21 cellular contexts compared by ENCODE assay signal in genomic region chr1:24207709-24208108, GRCh38. TPM values are rescaled to one million over a fixed set of nuclear protein-coding genes. Genes with fewer than 3 reads are reported as not detected.
A peak's percentile ranks its signal among the peaks of the same experiment; 100 is the strongest.
DNase-seq lines count a peak whose midpoint lies in the region; ATAC-seq and TF ChIP-seq lines count a peak whose summit lies in the region.
"Had no signal": no experiment of that assay in that cellular context is flagged by ENCODE, and none has a peak within 500 bp of the region (broad histone marks: within the 10 kb centered on the region; RNA-seq: fewer than 3 reads in every experiment).

No MANE protein-coding gene starts in this region.

- H3K9ac ChIP-seq in PC-3 (ENCODE audit: low read length), result no peak overlapping the region
- H3K9ac ChIP-seq: BLaER1 treated with 17β-estradiol and CSF1 and Interleukin-3, amounts not matched to agents 10 nM and 100 nM had no signal

- no peaks in the 10 kb centered on the region for H4K20me1 ChIP-seq in PC-3 (ENCODE audit: low read length)
- H4K20me1 ChIP-seq: BLaER1 treated with 17β-estradiol and CSF1 and Interleukin-3, amounts not matched to agents 10 nM and 100 nM had no signal

- no TSS peak for BruUV-seq in PC-3 (replicated peaks; lab: Mats Ljungman, UMichigan)

- H3K27me3 Mint-ChIP-seq in type B pancreatic cell (no peaks in the 10 kb centered on the region), HFFc6 (ENCODE audit: insufficient read depth) (peaks cover 7% of the 10 kb centered on the region)
- H3K27me3 Mint-ChIP-seq: B cell; CD4-positive, alpha-beta T cell had no signal

- no peaks in the 10 kb centered on the region for H3F3A ChIP-seq in PC-3 (ENCODE audit: low read length, unreplicated experiment)

- no peaks in the 10 kb centered on the region for H3K9me3 ChIP-seq in PC-3 (ENCODE audit: low read length)
- H3K9me3 ChIP-seq: A549, Caco-2 had no signal

- no peak overlapping the region for H2AFZ ChIP-seq in PC-3 (ENCODE audit: low read length)

- H3K4me2 ChIP-seq in PC-3 (ENCODE audit: low read length), result no peak overlapping the region
- H3K4me2 ChIP-seq: A549; BLaER1 treated with 17β-estradiol and CSF1 and Interleukin-3, amounts not matched to agents 10 nM and 100 nM had no signal

- no peak overlapping the region for H3K27ac ChIP-seq in PC-3 (ENCODE audit: low read length)
- H3K27ac ChIP-seq: 22Rv1; A549; BLaER1 treated with 17β-estradiol and CSF1 and Interleukin-3, amounts not matched to agents 10 nM and 100 nM had no signal

- H3K36me3 Mint-ChIP-seq in type B pancreatic cell (no peaks in the 10 kb centered on the region), HFFc6 (ENCODE audit: low read depth) (no peaks in the 10 kb centered on the region)
- H3K36me3 Mint-ChIP-seq: CD8-positive, alpha-beta T cell had no signal

- POLR2A ChIA-PET in PC-3 (lab: Charles Lee; ENCODE audit: unreplicated experiment), result no interaction called here

- no peaks in the 10 kb centered on the region for H3K9me2 ChIP-seq in PC-3 (replicated peaks; ENCODE audit: low read length)

- H3K4me1 Mint-ChIP-seq in type B pancreatic cell (ENCODE audit: unreplicated experiment) (peaks cover 8% of the 10 kb centered on the region), HFFc6 (ENCODE audit: low read depth) (no peaks in the 10 kb centered on the region)

- no peaks in the 10 kb centered on the region for H3K36me3 ChIP-seq in PC-3 (ENCODE audit: low read depth, low read length)
- H3K36me3 ChIP-seq: BLaER1 treated with 17β-estradiol and CSF1 and Interleukin-3, amounts not matched to agents 10 nM and 100 nM had no signal

- H3K9me3 Mint-ChIP-seq in type B pancreatic cell, result no peaks in the 10 kb centered on the region
- H3K9me3 Mint-ChIP-seq in HFFc6, result no peaks in the 10 kb centered on the region

- CTCF ChIA-PET in PC-3 (lab: Charles Lee), result no interaction called here

- H3K4me3 Mint-ChIP-seq in type B pancreatic cell (no peak overlapping the region), HFFc6 (no peak overlapping the region)
- H3K4me3 Mint-ChIP-seq: B cell; CD4-positive, alpha-beta T cell; CD8-positive, alpha-beta T cell had no signal

- peaks cover 26% of the 10 kb centered on the region for H3K4me1 ChIP-seq in PC-3 (ENCODE audit: insufficient read depth, low read length)
- H3K4me1 ChIP-seq: BLaER1 treated with 17β-estradiol and CSF1 and Interleukin-3, amounts not matched to agents 10 nM and 100 nM; Caco-2 had no signal

- no peaks in the 10 kb centered on the region for H3K27me3 ChIP-seq in PC-3 (ENCODE audit: low read length)
- H3K27me3 ChIP-seq: BLaER1 treated with 17β-estradiol and CSF1 and Interleukin-3, amounts not matched to agents 10 nM and 100 nM had no signal

- intact Hi-C loops in PC-3 (cut with micrococcal nuclease), result no loop called here

- ATAC-seq in PC-3, result no peak
- ATAC-seq: A549; CD8-positive, alpha-beta T cell; GM12878 had no signal

- H3K4me3 ChIP-seq in PC-3 (ENCODE audit: low read length), result no peak overlapping the region
- H3K4me3 ChIP-seq: A549; BLaER1 treated with 17β-estradiol and CSF1 and Interleukin-3, amounts not matched to agents 10 nM and 100 nM; GM12878 had no signal

- no peaks in the 10 kb centered on the region for H3K79me2 ChIP-seq in PC-3 (ENCODE audit: low read length)

- no peak for TF ChIP-seq CTCF in type B pancreatic cell (conservative IDR thresholded peaks at IDR 0.05)
- TF ChIP-seq CTCF in PC-3 (conservative IDR thresholded peaks at IDR 0.05; ENCODE audit: low read depth, low read length), result no peak
- no peak for TF ChIP-seq CTCF in HFFc6 (IDR thresholded peaks at IDR 0.05)

- DNase-seq in NCI-H2171 treated with DMSO at 0.1 percent for 48 hours (lab: John Stamatoyannopoulos, UW) (peak; percentile 31), NCI-H2171 (lab: John Stamatoyannopoulos, UW) (no peak), cerebellar cortex (ENCODE audit: low spot score) (peak; percentile 64), retina (peak; percentile 40), type B pancreatic cell (ENCODE audit: extremely low spot score, unreplicated experiment) (no peak), PC-3 (no peak), HFFc6 (no peak)
- no peak for DNase-seq in activated T-cell treated with anti-CD3 and anti-CD28 coated beads, Interleukin-2, amount 50 U/mL, for 1 hour
- DNase-seq: AML-193; Caco-2; Calu3; CD4-positive, alpha-beta T cell; CD8-positive, alpha-beta T cell; DMS79 treated with DMSO at 0.1 percent for 48 hours; GDM1 had no signal

- H3K27ac Mint-ChIP-seq in type B pancreatic cell, result peak overlapping the region; percentile 42
- no peak overlapping the region for H3K27ac Mint-ChIP-seq in HFFc6
- H3K27ac Mint-ChIP-seq: B cell; CD4-positive, alpha-beta T cell; CD8-positive, alpha-beta T cell had no signal

RNA-seq across cellular contexts. Expression of gene IFNLR1, which starts 20.6 kb away (rescaled TPM):
- 7.1 and 19.9 TPM in 2 replicates for total RNA-seq in type B pancreatic cell (ENCODE audit: low replicate concordance)
- 8.9 and 9.5 TPM in 2 replicates for total RNA-seq in PC-3 (2014; rRNA removed)
- total RNA-seq in HFFc6 (2021; fragmentation: NEBNext Ultra II Directional; extraction: Animal tissue kit (Norgen Biotek cat#: 25700)), result not detected
- total RNA-seq: A172 had no signal

Comparison
In these comparisons a context has a peak if more than half of its experiments do, and no peak if none do; other contexts are left out.
1. DNase-seq: peak in NCI-H2171 treated with DMSO at 0.1 percent for 48 hours (single experiment), cerebellar cortex (single experiment) and retina (single experiment); none in NCI-H2171 (single experiment), type B pancreatic cell (single experiment), PC-3 (single experiment), activated T-cell treated with anti-CD3 and anti-CD28 coated beads, Interleukin-2, amount 50 U/mL, for 1 hour (single experiment) and HFFc6 (single experiment).